In the genomic region with DNA sequence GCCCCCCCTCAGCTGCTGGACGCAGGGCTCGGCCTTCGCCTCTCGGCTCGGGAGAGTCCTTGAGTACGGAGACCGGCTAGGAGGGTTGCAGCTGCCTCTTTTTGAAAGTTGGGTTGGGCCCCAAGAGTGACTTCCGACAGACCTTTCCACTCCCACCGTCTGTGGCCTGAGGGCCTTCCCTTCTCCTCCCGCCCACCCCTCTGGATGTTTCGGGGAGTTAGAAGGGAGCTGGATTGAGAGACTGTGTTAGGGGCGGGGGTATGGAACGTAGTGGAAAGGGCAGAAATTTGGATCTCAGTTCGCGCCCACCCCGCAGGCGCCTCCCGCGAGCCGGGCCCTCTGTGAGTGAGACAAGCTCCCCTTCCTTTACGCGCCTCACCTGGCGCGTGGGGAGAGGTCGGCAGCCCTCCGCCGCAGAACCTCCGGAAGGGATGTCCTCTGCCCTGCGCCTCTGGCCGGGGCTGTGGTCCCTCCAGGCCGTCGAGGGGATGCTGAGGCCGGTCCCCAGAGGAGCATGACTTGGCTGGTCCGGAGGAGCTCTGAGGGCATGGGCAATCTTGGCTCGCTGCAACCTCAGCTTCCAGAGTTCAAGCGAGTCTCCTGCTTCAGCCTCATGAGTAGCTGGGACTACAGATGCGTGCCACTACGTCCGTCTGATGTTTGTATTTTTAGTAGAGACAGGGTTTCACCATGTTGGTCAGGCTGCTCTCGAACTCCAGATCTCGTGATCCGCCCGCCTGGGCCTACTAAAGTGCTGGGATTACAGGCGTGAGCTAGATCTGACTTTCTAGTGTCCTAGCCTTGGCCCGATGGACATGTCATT, we compare ENCODE assay signal across 8 cellular contexts. TPM values are rescaled to one million over a fixed set of nuclear protein-coding genes. Genes with fewer than 3 reads are reported as not detected.
DNase-seq lines count a peak whose midpoint lies in the region; ATAC-seq and TF ChIP-seq lines count a peak whose summit lies in the region.

No MANE protein-coding gene starts in this region.

- peak overlapping the region; percentile 97 for H3K18ac ChIP-seq in trophoblast cell (ENCODE audit: low read length)

- H2BK12ac ChIP-seq in trophoblast cell (ENCODE audit: low read length), result peak overlapping the region; percentile 16

- peak; percentile 68 for DNase-seq in GM06990 (ENCODE audit: extremely low read depth, insufficient read length)
- DNase-seq in HAP-1 (ENCODE audit: low spot score in 2 of 2), result peak in 1 of 2 experiments; percentile 49
- DNase-seq in NCI-H69 (lab: John Stamatoyannopoulos, UW), result peak; percentile 55
- peak; percentile 12 for DNase-seq in activated T-helper 9 cell treated with anti-CD3 and anti-CD28 coated beads, Interleukin-2, amount 50 U/mL, for 16 hours (ENCODE audit: low read depth)
- peak in 1 of 2 donors; percentile 32 for DNase-seq in trophoblast cell
- no peak for DNase-seq in middle frontal gyrus (ENCODE audit: extremely low spot score, low spot score)
- no peak for DNase-seq in GM19238 (ENCODE audit: insufficient read length, low spot score)

- TF ChIP-seq POLR2A in gastroesophageal sphincter (IDR thresholded peaks at IDR 0.05), result peak in 1 of 2 donors; percentile 3

- H4K8ac ChIP-seq in trophoblast cell (ENCODE audit: low read depth, low read length), result peak overlapping the region; percentile 98

- H3K4me1 ChIP-seq in HAP-1 (peaks cover 26% of the 10 kb centered on the region), gastroesophageal sphincter (peaks cover 2 to 57% (median 41%) of the 10 kb centered on the region in 3 donors), trophoblast cell (ENCODE audit: control insufficient read depth in 1 of 2, insufficient read depth in 2 of 2, low read length in 2 of 2) (peaks cover 19 to 24% of the 10 kb centered on the region in 2 experiments)

- H3K4me3 ChIP-seq in GM06990 (replicated peaks; ENCODE audit: low read depth, low read length) (peak overlapping the region; percentile 83), HAP-1 (peak overlapping the region; percentile 53), gastroesophageal sphincter (peak overlapping the region; percentile 64 to 95), trophoblast cell (ENCODE audit: low read depth, low read length) (peak overlapping the region; percentile 83)

- H3K79me2 ChIP-seq in trophoblast cell (ENCODE audit: control insufficient read depth, insufficient read depth, low read length, poor library complexity), result peaks cover 11% of the 10 kb centered on the region

- H3K23ac ChIP-seq in trophoblast cell (ENCODE audit: low read length), result no peak overlapping the region

- H3K36me3 ChIP-seq in GM06990 (ENCODE audit: control insufficient read depth, insufficient read depth, low read length) (peaks cover 14% of the 10 kb centered on the region), HAP-1 (replicated peaks) (peaks cover 35% of the 10 kb centered on the region), gastroesophageal sphincter (peaks cover 0 to 26% of the 10 kb centered on the region in 2 donors), trophoblast cell (ENCODE audit: control insufficient read depth in 1 of 2, insufficient read depth in 2 of 2, low read length in 2 of 2) (peaks cover 12 to 14% of the 10 kb centered on the region in 2 experiments)

- H3K4ac ChIP-seq in trophoblast cell (ENCODE audit: low read depth, low read length), result peak overlapping the region; percentile 37

- H3K27ac ChIP-seq in gastroesophageal sphincter (peak overlapping the region; percentile 79 to 98 (median 96)), trophoblast cell (ENCODE audit: low read depth, low read length) (peak overlapping the region; percentile 89)

- H3K14ac ChIP-seq in trophoblast cell (ENCODE audit: low read length), result peak overlapping the region; percentile 98

- H3K9me3 ChIP-seq in HAP-1 (no peaks in the 10 kb centered on the region), gastroesophageal sphincter (no peaks in the 10 kb centered on the region), trophoblast cell (ENCODE audit: insufficient read depth, low read depth, low read length) (no peaks in the 10 kb centered on the region)

- H3K4me2 ChIP-seq in trophoblast cell (ENCODE audit: low read length), result peak overlapping the region; percentile 72

- no peak for TF ChIP-seq EP300 in gastroesophageal sphincter (IDR thresholded peaks at IDR 0.05)

- H4K12ac ChIP-seq in trophoblast cell (ENCODE audit: low read depth, low read length), result peak overlapping the region; percentile 98

- in situ Hi-C loops in HAP-1 (cut with MboI; ENCODE audit: low sequenced_read_pairs), result no loop called here

- H2AK5ac ChIP-seq in trophoblast cell (ENCODE audit: low read length), result peak overlapping the region; percentile 80

- whole genome bisulfite sequencing in gastroesophageal sphincter (ENCODE audit: low coverage in 1 of 2), 2 donors, result 37 to 48% methylated on average over 11 to 12 of the region's 45 CpGs
- no CpG with 5 or more reads among the region's 45 CpGs for WGBS in trophoblast cell (ENCODE audit: extremely low coverage, insufficient coverage, insufficient read length)

- peak overlapping the region; percentile 84 for H2BK120ac ChIP-seq in trophoblast cell (ENCODE audit: insufficient read depth, low read length, poor library complexity)

- peak; percentile 2 for ATAC-seq in gastroesophageal sphincter

- H3K27me3 ChIP-seq in GM06990 (replicated peaks; ENCODE audit: control insufficient read depth, insufficient read depth, low read length), result no peaks in the 10 kb centered on the region
- H3K27me3 ChIP-seq in HAP-1 (ENCODE audit: low read depth), result no peaks in the 10 kb centered on the region
- H3K27me3 ChIP-seq in gastroesophageal sphincter, result no peaks in the 10 kb centered on the region
- no peaks in the 10 kb centered on the region for H3K27me3 ChIP-seq in trophoblast cell (ENCODE audit: insufficient read depth, low read length)

- H3K9ac ChIP-seq in trophoblast cell (ENCODE audit: low read length), result peak overlapping the region; percentile 97

- H3K79me1 ChIP-seq in trophoblast cell (ENCODE audit: low read length), result peaks cover 12% of the 10 kb centered on the region

- H2AFZ ChIP-seq in trophoblast cell (ENCODE audit: insufficient read depth, low read length, poor library complexity), result peak overlapping the region; percentile 82

- peak overlapping the region; percentile 97 for H2BK5ac ChIP-seq in trophoblast cell (ENCODE audit: low read depth, low read length, poor library complexity)

- peak overlapping the region; percentile 98 for H4K91ac ChIP-seq in trophoblast cell (ENCODE audit: low read depth, low read length)

- TF ChIP-seq CTCF in GM06990 (IDR thresholded peaks at IDR 0.05; ENCODE audit: insufficient read depth, low read length, poor library complexity, severe bottlenecking) (no peak), gastroesophageal sphincter (IDR thresholded peaks at IDR 0.05) (no peak)

RNA-seq across cellular contexts. Expression of gene C2orf74, which starts 15.9 kb away (rescaled TPM):
- total RNA-seq in gastroesophageal sphincter, result 10 to 100 TPM; 24.0 to 41.6 (median 30.9) TPM
- polyA plus RNA-seq in trophoblast cell (2013), result 19.5 and 20.7 TPM in 2 replicates

Comparison
In these comparisons a context has a peak if more than half of its experiments do, and no peak if none do; other contexts are left out.
1. DNase-seq: peak in GM06990 (single experiment), NCI-H69 (single experiment) and activated T-helper 9 cell treated with anti-CD3 and anti-CD28 coated beads, Interleukin-2, amount 50 U/mL, for 16 hours (single experiment); none in middle frontal gyrus (single experiment) and GM19238 (single experiment).
2. Peak in every context shown above with its lines, with median percentiles within 50 percentile points of each other: H3K4me3 ChIP-seq.